9 cellular contexts compared by ENCODE assay signal in the genomic region with DNA sequence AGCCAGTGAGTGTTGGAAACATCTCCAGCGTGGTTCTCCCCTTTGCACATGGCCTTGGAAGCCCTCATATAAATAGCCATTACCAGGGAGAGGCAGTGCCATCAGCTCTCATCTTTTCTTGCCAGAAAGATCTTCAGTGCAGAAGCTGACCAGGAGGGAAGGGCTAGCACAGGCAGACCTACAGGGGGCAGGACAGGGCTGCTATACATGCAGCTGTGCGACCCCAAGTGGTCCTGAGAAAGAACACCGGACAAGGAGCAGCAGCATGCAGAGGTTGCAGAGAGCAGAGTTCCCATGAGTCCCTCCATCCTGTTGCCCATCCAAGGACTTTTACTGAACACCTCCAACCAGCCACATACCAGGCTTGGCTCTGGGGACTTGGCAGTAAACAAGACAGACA. TPM values are rescaled to one million over a fixed set of nuclear protein-coding genes. Genes with fewer than 3 reads are reported as not detected.
DNase-seq lines count a peak whose midpoint lies in the region; ATAC-seq and TF ChIP-seq lines count a peak whose summit lies in the region.
"Had no signal": no experiment of that assay in that cellular context is flagged by ENCODE, and none has a peak within 500 bp of the region (broad histone marks: within the 10 kb centered on the region; RNA-seq: fewer than 3 reads in every experiment).

No MANE protein-coding gene starts in this region.

- H3K27me3 ChIP-seq in HAP-1 (ENCODE audit: low read depth) (no peaks in the 10 kb centered on the region), transverse colon (no peaks in the 10 kb centered on the region), thyroid gland (no peaks in the 10 kb centered on the region)

- H3K4me3 ChIP-seq in HAP-1: no peak overlapping the region
- no peak overlapping the region for H3K4me3 ChIP-seq in transverse colon
- H3K4me3 ChIP-seq in thyroid gland (replicated peaks in 1 of 3): no peak overlapping the region

- TF ChIP-seq CTCF in transverse colon (IDR thresholded peaks at IDR 0.05) (no peak), thyroid gland (IDR thresholded peaks at IDR 0.05) (peak in 1 of 6 experiments; percentile 14)

- no peak for TF ChIP-seq EP300 in transverse colon (IDR thresholded peaks at IDR 0.05; ENCODE audit: low read depth)

- H3K9me3 ChIP-seq in HAP-1: no peaks in the 10 kb centered on the region
- H3K9me3 ChIP-seq in transverse colon: no peaks in the 10 kb centered on the region
- no peaks in the 10 kb centered on the region for H3K9me3 ChIP-seq in thyroid gland

- H3K27ac ChIP-seq in transverse colon: no peak overlapping the region
- no peak overlapping the region for H3K27ac ChIP-seq in thyroid gland

- in situ Hi-C loops in HAP-1 (cut with MboI; ENCODE audit: low sequenced_read_pairs): no loop called here
- in situ Hi-C loops in transverse colon (cut with MboI; ENCODE audit: low pct_ligation_motif_present in 1 of 4, low pct_unique_long_range_greater_than_20kb in 1 of 4, low sequenced_read_pairs in 3 of 4): no loop called here

- TF ChIP-seq POLR2A in transverse colon (IDR thresholded peaks at IDR 0.05) (no peak), thyroid gland (IDR thresholded peaks at IDR 0.05) (no peak)

- ATAC-seq in HG02571 (IDR thresholded peaks at IDR 0.05; ENCODE audit: unreplicated experiment): no peak

- intact Hi-C loops in transverse colon (cut with DNase I; ENCODE audit: low total_unique reads): no loop called here
- intact Hi-C loops in thyroid gland (cut with DNase I): no loop called here

- H3K4me1 ChIP-seq in HAP-1 (no peaks in the 10 kb centered on the region), transverse colon (no peaks in the 10 kb centered on the region), thyroid gland (peaks cover 26 to 36% of the 10 kb centered on the region in 2 donors)

- no peaks in the 10 kb centered on the region for H3K36me3 ChIP-seq in HAP-1 (replicated peaks)
- no peaks in the 10 kb centered on the region for H3K36me3 ChIP-seq in transverse colon
- H3K36me3 ChIP-seq in thyroid gland: no peaks in the 10 kb centered on the region

- peak; percentile 45 for DNase-seq in DMS114 treated with DMSO at 0.1 percent for 48 hours (lab: John Stamatoyannopoulos, UW; ENCODE audit: unreplicated experiment)
- DNase-seq in HAP-1 (ENCODE audit: low spot score in 2 of 2): peak; percentile 16 to 64
- DNase-seq in RPMI8226: peak; percentile 45
- DNase-seq in iPS DF 4.7 (ENCODE audit: extremely low read depth, low spot score): peak; percentile 62
- no peak for DNase-seq in transverse colon
- no peak for DNase-seq in mucosa of gallbladder (ENCODE audit: low spot score)
- no peak for DNase-seq in thyroid gland
- DNase-seq: activated naive CD4-positive, alpha-beta T cell treated with anti-CD3 and anti-CD28 coated beads, Interleukin-2, amount 10 ng/mL, durations not matched to agents 7 days and 5 days had no signal

- 23% methylated on average over 3 of the region's 3 CpGs; no CpG with 5 or more reads in 1 of the 2 donors for WGBS in transverse colon (ENCODE audit: low coverage in 1 of 2), 2 donors
- 38 to 47% methylated on average over 3 of the region's 3 CpGs for WGBS in thyroid gland, 2 donors

RNA-seq across cellular contexts. Expression of a gene that starts 17.1 kb away (rescaled TPM):
- total RNA-seq in transverse colon: 1 to 10 TPM in 2 of 4 donors, under 1 TPM in 2; 0.40 to 1.9 (median 1.00) TPM
- 6.3 TPM for total RNA-seq in mucosa of gallbladder
- total RNA-seq in thyroid gland: 10 to 100 TPM; 17.2 to 28.1 (median 23.6) TPM

Comparison
In these comparisons a context has a peak if more than half of its experiments do, and no peak if none do; other contexts are left out.
1. DNase-seq: peak in DMS114 treated with DMSO at 0.1 percent for 48 hours (single experiment), HAP-1 (2 of 2), RPMI8226 (single experiment) and iPS DF 4.7 (single experiment); none in transverse colon (single experiment), mucosa of gallbladder (single experiment) and thyroid gland (0 of 2).